Comparison of ENCODE assay signal across 8 cellular contexts in the genomic region with DNA sequence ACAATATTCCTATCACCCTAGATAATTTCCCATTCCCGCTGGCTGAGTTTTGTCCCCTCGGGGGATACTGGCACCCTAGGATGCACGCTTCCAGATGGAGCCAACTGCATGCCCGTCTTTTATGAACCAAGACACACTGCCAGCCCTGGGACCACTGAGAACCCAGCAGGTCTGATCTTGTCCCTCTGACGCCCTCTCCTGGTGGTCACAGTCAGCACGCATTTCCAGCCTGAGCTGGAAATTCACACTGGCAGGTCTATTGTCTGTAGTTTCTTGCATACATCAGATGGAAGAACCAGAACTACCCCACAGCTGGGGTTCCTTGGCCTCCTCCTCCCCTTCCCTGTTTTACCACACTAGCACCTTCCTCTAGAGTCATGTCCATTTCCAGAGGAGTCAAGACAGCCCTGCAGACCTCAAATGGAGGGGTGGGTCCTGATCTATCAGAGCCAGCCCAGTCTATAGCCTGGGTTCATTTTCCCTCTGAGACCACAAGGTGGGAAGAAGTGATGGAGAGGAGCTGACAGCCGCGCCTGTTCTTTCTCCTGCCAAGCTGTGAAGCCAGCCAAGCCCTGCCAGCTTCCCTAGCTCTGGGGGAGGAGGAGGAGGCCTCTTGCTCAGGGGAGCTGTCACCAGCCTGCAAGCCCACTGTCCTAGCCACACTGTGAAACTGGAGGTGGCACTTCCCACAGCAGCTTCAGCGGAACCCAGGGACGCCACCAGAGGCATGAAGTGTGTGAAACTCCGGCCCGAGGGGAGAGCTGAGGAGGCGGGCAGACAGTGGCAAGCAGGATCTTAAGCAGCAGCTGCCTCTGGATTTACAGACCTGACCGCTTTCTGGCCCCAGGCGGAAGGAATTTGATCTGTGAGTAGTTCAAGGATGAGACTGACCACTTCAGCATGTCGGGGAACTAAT. TPM values are rescaled to one million over a fixed set of nuclear protein-coding genes. Genes with fewer than 3 reads are reported as not detected.
DNase-seq lines count a peak whose midpoint lies in the region; ATAC-seq and TF ChIP-seq lines count a peak whose summit lies in the region.

No MANE protein-coding gene starts in this region.

- H3K4me1 ChIP-seq in osteoblast (ENCODE audit: insufficient read depth, low read length): peaks cover 13% of the 10 kb centered on the region
- peaks cover 1 to 10% of the 10 kb centered on the region in 2 donors for H3K4me1 ChIP-seq in thoracic aorta (ENCODE audit: control insufficient read depth in 1 of 2, low read depth in 2 of 2)

- peaks cover 15% of the 10 kb centered on the region for H3K79me2 ChIP-seq in osteoblast (ENCODE audit: insufficient read depth, low read length)

- peak; percentile 87 for TF ChIP-seq CTCF in foreskin fibroblast (IDR thresholded peaks at IDR 0.05; ENCODE audit: low read depth, low read length)
- TF ChIP-seq CTCF in osteoblast (IDR thresholded peaks at IDR 0.05; ENCODE audit: extremely low read depth, low read depth, low read length): peak; percentile 79
- TF ChIP-seq CTCF in thoracic aorta (IDR thresholded peaks at IDR 0.05): peak; percentile 52

- H3K27me3 ChIP-seq in osteoblast (ENCODE audit: insufficient read depth, low read length) (no peaks in the 10 kb centered on the region), thoracic aorta (replicated peaks; ENCODE audit: insufficient read depth) (no peaks in the 10 kb centered on the region)

- peaks cover 5% of the 10 kb centered on the region for H3K4me1 Mint-ChIP-seq in activated T-helper 17 cell treated with anti-CD3 and anti-CD28 coated beads, Interleukin-2, amount 50 U/mL, for 72 hours

- no peak overlapping the region for H3K4me2 ChIP-seq in osteoblast (ENCODE audit: insufficient read depth, low read length)

- no peaks in the 10 kb centered on the region for H3K9me3 Mint-ChIP-seq in activated T-helper 17 cell treated with anti-CD3 and anti-CD28 coated beads, Interleukin-2, amount 50 U/mL, for 72 hours

- DNase-seq in COLO668 (lab: John Stamatoyannopoulos, UW; ENCODE audit: unreplicated experiment) (peak; percentile 49), KG1 (lab: John Stamatoyannopoulos, UW) (peak; percentile 41), RKO (ENCODE audit: low spot score) (peak; percentile 26), foreskin fibroblast (peak; percentile 59 to 85), osteoblast (ENCODE audit: insufficient read length, low spot score, missing footprints) (peak; percentile 90), thoracic aorta (ENCODE audit: low spot score) (no peak)

- H3K4me3 Mint-ChIP-seq in activated T-helper 17 cell treated with anti-CD3 and anti-CD28 coated beads, Interleukin-2, amount 50 U/mL, for 72 hours: no peak overlapping the region

- H3K4me3 ChIP-seq in foreskin fibroblast (ENCODE audit: low read depth in 1 of 2, low read length in 2 of 2): no peak overlapping the region
- no peak overlapping the region for H3K4me3 ChIP-seq in osteoblast (ENCODE audit: insufficient read depth, low read length)
- no peak overlapping the region for H3K4me3 ChIP-seq in thoracic aorta

- H4K20me1 ChIP-seq in osteoblast (ENCODE audit: insufficient read depth, low read length): peaks cover 41% of the 10 kb centered on the region

- H3K9me3 ChIP-seq in osteoblast (ENCODE audit: low read depth, low read length) (no peaks in the 10 kb centered on the region), thoracic aorta (no peaks in the 10 kb centered on the region)

- ATAC-seq in activated T-helper 17 cell treated with anti-CD3 and anti-CD28 coated beads, Interleukin-2, amount 50 U/mL, for 72 hours (replicated peaks): peak; percentile 71
- no peak for ATAC-seq in thoracic aorta (ENCODE audit: insufficient number of reproducible peaks, low FRiP score, low read depth)
- no peak for ATAC-seq in HG02981 (IDR thresholded peaks at IDR 0.05; ENCODE audit: unreplicated experiment)

- peaks cover 73% of the 10 kb centered on the region for H3K36me3 ChIP-seq in osteoblast (ENCODE audit: insufficient read depth, low read length)
- peaks cover 44% of the 10 kb centered on the region for H3K36me3 ChIP-seq in thoracic aorta

- H3K27ac Mint-ChIP-seq in activated T-helper 17 cell treated with anti-CD3 and anti-CD28 coated beads, Interleukin-2, amount 50 U/mL, for 72 hours: peak overlapping the region; percentile 68

- H3K36me3 Mint-ChIP-seq in activated T-helper 17 cell treated with anti-CD3 and anti-CD28 coated beads, Interleukin-2, amount 50 U/mL, for 72 hours (ENCODE audit: low read depth): no peaks in the 10 kb centered on the region

- H3K27ac ChIP-seq in osteoblast (ENCODE audit: low read depth, low read length): peak overlapping the region; percentile 52
- no peak overlapping the region for H3K27ac ChIP-seq in thoracic aorta

- H3K27me3 Mint-ChIP-seq in activated T-helper 17 cell treated with anti-CD3 and anti-CD28 coated beads, Interleukin-2, amount 50 U/mL, for 72 hours: no peaks in the 10 kb centered on the region

- no peak overlapping the region for H2AFZ ChIP-seq in osteoblast (ENCODE audit: low read length)

RNA-seq across cellular contexts. Expression of gene MXRA7, which starts 29.3 kb away (rescaled TPM):
- 1 to 10 TPM; 7.3 to 7.4 TPM for total RNA-seq in activated T-helper 17 cell treated with anti-CD3 and anti-CD28 coated beads, Interleukin-2, amount 50 U/mL, for 72 hours
- total RNA-seq in osteoblast (352 and 388 TPM in 2 replicates), thoracic aorta (100 to 1,000 TPM; 241 to 341 TPM)

RNA-seq across cellular contexts. Expression of gene ST6GALNAC1, which starts 37.9 kb away (rescaled TPM):
- 1 to 10 TPM; 1.4 to 2.5 TPM for total RNA-seq in activated T-helper 17 cell treated with anti-CD3 and anti-CD28 coated beads, Interleukin-2, amount 50 U/mL, for 72 hours
- total RNA-seq in osteoblast: 0.72 TPM in 1 of 2 replicates, not detected in the other
- 1 to 10 TPM; 1.2 to 1.3 TPM for total RNA-seq in thoracic aorta

RNA-seq across cellular contexts. Expression of gene JMJD6, which starts 44.9 kb away (rescaled TPM):
- 100 to 1,000 TPM in 1 of 2 donors, 10 to 100 TPM in 1; 99.1 to 144 TPM for total RNA-seq in activated T-helper 17 cell treated with anti-CD3 and anti-CD28 coated beads, Interleukin-2, amount 50 U/mL, for 72 hours
- total RNA-seq in osteoblast: 18.8 and 21.5 TPM in 2 replicates
- total RNA-seq in thoracic aorta: 10 to 100 TPM; 32.4 to 36.1 TPM

RNA-seq across cellular contexts. Expression of gene METTL23, which starts 45.2 kb away (rescaled TPM):
- total RNA-seq in activated T-helper 17 cell treated with anti-CD3 and anti-CD28 coated beads, Interleukin-2, amount 50 U/mL, for 72 hours: 10 to 100 TPM; 31.6 to 35.7 TPM
- total RNA-seq in osteoblast (25.7 and 28.6 TPM in 2 replicates), thoracic aorta (10 to 100 TPM; 12.1 to 42.5 TPM)

RNA-seq across cellular contexts. Expression of gene SRSF2, which starts 55.7 kb away (rescaled TPM):
- 100 to 1,000 TPM; 254 to 438 TPM for total RNA-seq in activated T-helper 17 cell treated with anti-CD3 and anti-CD28 coated beads, Interleukin-2, amount 50 U/mL, for 72 hours
- 88.7 and 102 TPM in 2 replicates for total RNA-seq in osteoblast
- total RNA-seq in thoracic aorta: 100 to 1,000 TPM; 265 to 266 TPM

Comparison
In these comparisons a context has a peak if more than half of its experiments do, and no peak if none do; other contexts are left out.
1. RNA of gene MXRA7, which starts 29.3 kb away (total RNA-seq): 352 to 388 TPM in osteoblast and 241 to 341 TPM in thoracic aorta; 7.3 to 7.4 TPM in activated T-helper 17 cell treated with anti-CD3 and anti-CD28 coated beads, Interleukin-2, amount 50 U/mL, for 72 hours; every median in the first group is over 10 times any median in the second.
2. Peak in every context shown above with its lines, with median percentiles within 50 percentile points of each other: CTCF ChIP-seq.